ENCODE assay signal across 26 cellular contexts in the genomic region with DNA sequence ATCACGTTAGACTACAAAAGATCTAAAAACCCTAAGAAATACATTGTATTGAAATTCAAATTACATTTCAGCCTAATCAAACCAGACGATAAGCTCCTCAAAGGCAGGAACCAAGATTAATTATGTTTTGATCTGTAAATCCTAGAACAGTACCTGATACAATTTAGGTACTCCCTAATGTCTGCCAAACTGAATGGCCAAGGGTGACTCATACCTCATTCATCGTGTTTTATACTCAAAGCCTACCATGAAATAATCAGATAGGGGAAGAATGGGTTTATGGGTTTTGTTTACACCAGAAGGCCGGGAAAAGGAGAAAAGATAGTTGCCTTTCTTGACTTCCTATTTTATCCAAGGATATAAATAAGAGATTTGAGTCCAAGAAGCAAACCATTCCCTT. TPM values are rescaled to one million over a fixed set of nuclear protein-coding genes. Genes with fewer than 3 reads are reported as not detected.
DNase-seq lines count a peak whose midpoint lies in the region; ATAC-seq and TF ChIP-seq lines count a peak whose summit lies in the region.
"Had no signal": no experiment of that assay in that cellular context is flagged by ENCODE, and none has a peak within 500 bp of the region (broad histone marks: within the 10 kb centered on the region; RNA-seq: fewer than 3 reads in every experiment).

No MANE protein-coding gene starts in this region.

- no peaks in the 10 kb centered on the region for H3K4me1 Mint-ChIP-seq in activated CD8-positive, alpha-beta T cell treated with anti-CD3 and anti-CD28 coated beads, Interleukin-2, amount 10 ng/mL, durations not matched to agents 7 days and 5 days (ENCODE audit: low read depth)
- H3K4me1 Mint-ChIP-seq in activated CD8-positive, alpha-beta T cell treated with anti-CD3 and anti-CD28 coated beads for 36 hours (ENCODE audit: low read depth) = no peaks in the 10 kb centered on the region
- H3K4me1 Mint-ChIP-seq: nephron progenitor cell had no signal

- peak overlapping the region; percentile 19 for H3K27ac Mint-ChIP-seq in activated CD8-positive, alpha-beta T cell treated with anti-CD3 and anti-CD28 coated beads, Interleukin-2, amount 10 ng/mL, durations not matched to agents 7 days and 5 days
- no peak overlapping the region for H3K27ac Mint-ChIP-seq in activated CD8-positive, alpha-beta T cell treated with anti-CD3 and anti-CD28 coated beads for 36 hours
- H3K27ac Mint-ChIP-seq: activated CD4-positive, alpha-beta T cell treated with anti-CD3 and anti-CD28 coated beads, Interleukin-2, amount 10 ng/mL, durations not matched to agents 24 days and 14 days; B cell; nephron progenitor cell; stimulated activated naive B cell treated with anti-CD40 and anti-IgM and Interleukin-4, amounts not matched to agents 10 μg/mL and 1 μg/mL and 100 μg/mL, for 72 hours; T-helper 2 cell treated with Interferon-gamma antibody and Interleukin-4, amounts not matched to agents 5 μg/mL and 100 μg/mL, for 36 hours had no signal

- TF ChIP-seq CTCF in activated CD8-positive, alpha-beta T cell treated with anti-CD3 and anti-CD28 coated beads for 36 hours (IDR thresholded peaks at IDR 0.05) = no peak
- no peak for TF ChIP-seq CTCF in RWPE1 (conservative IDR thresholded peaks at IDR 0.05; ENCODE audit: low read depth)

- intact Hi-C loops in activated CD8-positive, alpha-beta T cell treated with anti-CD3 and anti-CD28 coated beads for 36 hours (cut with micrococcal nuclease) = no loop called here

- H3K27ac ChIP-seq in RWPE1 = no peak overlapping the region
- H3K27ac ChIP-seq: hepatocyte, pancreas, right atrium auricular region had no signal

- H3K9me3 Mint-ChIP-seq in activated CD8-positive, alpha-beta T cell treated with anti-CD3 and anti-CD28 coated beads, Interleukin-2, amount 10 ng/mL, durations not matched to agents 7 days and 5 days (ENCODE audit: insufficient read depth) = no peaks in the 10 kb centered on the region
- H3K9me3 Mint-ChIP-seq in activated CD8-positive, alpha-beta T cell treated with anti-CD3 and anti-CD28 coated beads for 36 hours = no peaks in the 10 kb centered on the region
- H3K9me3 Mint-ChIP-seq: activated CD4-positive, alpha-beta T cell treated with anti-CD3 and anti-CD28 coated beads, Interleukin-2, amount 10 ng/mL, durations not matched to agents 24 days and 14 days; nephron progenitor cell; stimulated activated naive B cell treated with anti-CD40 and anti-IgM and Interleukin-4, amounts not matched to agents 10 μg/mL and 1 μg/mL and 100 μg/mL, for 72 hours; T-helper 2 cell treated with Interferon-gamma antibody and Interleukin-4, amounts not matched to agents 5 μg/mL and 100 μg/mL, for 36 hours had no signal

- in situ Hi-C loops in KBM-7 (cut with MboI; ENCODE audit: low pct_unique_long_range_greater_than_20kb, low sequenced_read_pairs) = no loop called here

- H3K27me3 Mint-ChIP-seq in activated CD8-positive, alpha-beta T cell treated with anti-CD3 and anti-CD28 coated beads, Interleukin-2, amount 10 ng/mL, durations not matched to agents 7 days and 5 days (ENCODE audit: low read depth) = no peaks in the 10 kb centered on the region
- H3K27me3 Mint-ChIP-seq in activated CD8-positive, alpha-beta T cell treated with anti-CD3 and anti-CD28 coated beads for 36 hours = no peaks in the 10 kb centered on the region
- H3K27me3 Mint-ChIP-seq: activated CD4-positive, alpha-beta T cell treated with anti-CD3 and anti-CD28 coated beads, Interleukin-2, amount 10 ng/mL, durations not matched to agents 24 days and 14 days; B cell; stimulated activated naive B cell treated with anti-CD40 and anti-IgM and Interleukin-4, amounts not matched to agents 10 μg/mL and 1 μg/mL and 100 μg/mL, for 72 hours had no signal

- H3K4me3 Mint-ChIP-seq in activated CD8-positive, alpha-beta T cell treated with anti-CD3 and anti-CD28 coated beads, Interleukin-2, amount 10 ng/mL, durations not matched to agents 7 days and 5 days = no peak overlapping the region
- H3K4me3 Mint-ChIP-seq in activated CD8-positive, alpha-beta T cell treated with anti-CD3 and anti-CD28 coated beads for 36 hours = no peak overlapping the region
- H3K4me3 Mint-ChIP-seq: activated CD4-positive, alpha-beta T cell treated with anti-CD3 and anti-CD28 coated beads, Interleukin-2, amount 10 ng/mL, durations not matched to agents 24 days and 14 days; B cell; nephron progenitor cell; stimulated activated naive B cell treated with anti-CD40 and anti-IgM and Interleukin-4, amounts not matched to agents 10 μg/mL and 1 μg/mL and 100 μg/mL, for 72 hours; T-helper 2 cell treated with Interferon-gamma antibody and Interleukin-4, amounts not matched to agents 5 μg/mL and 100 μg/mL, for 36 hours had no signal

- no peak for DNase-seq in activated CD8-positive, alpha-beta T cell treated with anti-CD3 and anti-CD28 coated beads, Interleukin-2, amount 10 ng/mL, durations not matched to agents 7 days and 5 days
- no peak for DNase-seq in activated CD8-positive, alpha-beta T cell treated with anti-CD3 and anti-CD28 coated beads for 36 hours
- DNase-seq in RWPE1 (ENCODE audit: low spot score) = peak; percentile 39
- DNase-seq in dermis blood vessel endothelial cell = peak; percentile 10
- DNase-seq in renal cortical epithelial cell (ENCODE audit: low read depth) = peak; percentile 48
- no peak for DNase-seq in mucosa of gallbladder (ENCODE audit: low spot score)
- no peak for DNase-seq in KBM-7
- no peak for DNase-seq in medulla oblongata (ENCODE audit: extremely low spot score)
- DNase-seq: activated CD4-positive, alpha-beta T cell treated with anti-CD3 and anti-CD28 coated beads, Interleukin-2, amount 10 ng/mL, durations not matched to agents 24 days and 14 days; activated naive CD4-positive, alpha-beta T cell treated with anti-CD3 and anti-CD28 coated beads, Interleukin-2, amount 50 U/mL, for 16 hours; anterior cingulate cortex; effector CD4-positive, alpha-beta T cell; erythroblast; GF-D8; H7; NCI-H1694; NCI-H69; nephron progenitor cell; pancreas; RPMI8226; stimulated activated CD4-positive, alpha-beta T cell treated with anti-CD3 and anti-CD28 coated beads, Interleukin-4, amount 100 ng/mL, for 24 hours; stimulated activated naive B cell treated with anti-CD40 and anti-IgM and Interleukin-4, amounts not matched to agents 10 μg/mL and 1 μg/mL and 100 μg/mL, for 72 hours had no signal

- H3K36me3 Mint-ChIP-seq in activated CD8-positive, alpha-beta T cell treated with anti-CD3 and anti-CD28 coated beads, Interleukin-2, amount 10 ng/mL, durations not matched to agents 7 days and 5 days (ENCODE audit: low read depth) = peaks cover 70% of the 10 kb centered on the region
- H3K36me3 Mint-ChIP-seq in activated CD8-positive, alpha-beta T cell treated with anti-CD3 and anti-CD28 coated beads for 36 hours (ENCODE audit: low read depth) = peaks cover 42% of the 10 kb centered on the region

- CTCF ChIA-PET in activated CD8-positive, alpha-beta T cell treated with anti-CD3 and anti-CD28 coated beads, Interleukin-2, amount 10 ng/mL, durations not matched to agents 7 days and 5 days (lab: Charles Lee) = interaction anchor here (0.7 kb wide), 1 partner anchor 76 kb away, joined by 3 read pairs; no protein-coding TSS in a partner anchor
- CTCF ChIA-PET in activated CD8-positive, alpha-beta T cell treated with anti-CD3 and anti-CD28 coated beads for 36 hours (lab: Charles Lee) = no interaction called here
- CTCF ChIA-PET in RWPE1 (lab: Yijun Ruan, JAX) = no interaction called here

- POLR2A ChIA-PET in activated CD8-positive, alpha-beta T cell treated with anti-CD3 and anti-CD28 coated beads, Interleukin-2, amount 10 ng/mL, durations not matched to agents 7 days and 5 days (lab: Charles Lee) = interaction anchor here (0.6 kb wide), 1 partner anchor 96 kb away, joined by 4 read pairs; no protein-coding TSS in a partner anchor
- POLR2A ChIA-PET in activated CD8-positive, alpha-beta T cell treated with anti-CD3 and anti-CD28 coated beads for 36 hours (lab: Charles Lee) = no interaction called here
- POLR2A ChIA-PET in RWPE1 (lab: Yijun Ruan, JAX; ENCODE audit: low non-redundant PET) = no interaction called here

- ATAC-seq in activated CD8-positive, alpha-beta T cell treated with anti-CD3 and anti-CD28 coated beads, Interleukin-2, amount 10 ng/mL, durations not matched to agents 7 days and 5 days = no peak
- ATAC-seq in activated CD8-positive, alpha-beta T cell treated with anti-CD3 and anti-CD28 coated beads for 36 hours = no peak
- ATAC-seq: pancreas; stimulated activated naive B cell treated with anti-CD40 and anti-IgM and Interleukin-4, amounts not matched to agents 10 μg/mL and 1 μg/mL and 100 μg/mL, for 72 hours had no signal

RNA-seq across cellular contexts. Expression of gene MMD, which starts 19.3 kb away (rescaled TPM):
- total RNA-seq in activated CD8-positive, alpha-beta T cell treated with anti-CD3 and anti-CD28 coated beads, Interleukin-2, amount 10 ng/mL, durations not matched to agents 7 days and 5 days = 10 to 100 TPM; 39.4 to 41.3 TPM
- total RNA-seq in activated CD8-positive, alpha-beta T cell treated with anti-CD3 and anti-CD28 coated beads for 36 hours = 10 to 100 TPM; 27.0 to 39.3 TPM
- total RNA-seq in dermis blood vessel endothelial cell = 11.8 and 16.2 TPM in 2 replicates
- total RNA-seq in renal cortical epithelial cell = 33.1 and 57.5 TPM in 2 replicates
- total RNA-seq in mucosa of gallbladder = 16.8 TPM

Comparison
In these comparisons a context has a peak if more than half of its experiments do, and no peak if none do; other contexts are left out.
1. DNase-seq: peak in RWPE1 (single experiment), dermis blood vessel endothelial cell (single experiment) and renal cortical epithelial cell (single experiment); none in activated CD8-positive, alpha-beta T cell treated with anti-CD3 and anti-CD28 coated beads, Interleukin-2, amount 10 ng/mL, durations not matched to agents 7 days and 5 days (single experiment), activated CD8-positive, alpha-beta T cell treated with anti-CD3 and anti-CD28 coated beads for 36 hours (single experiment), mucosa of gallbladder (single experiment), KBM-7 (single experiment) and medulla oblongata (single experiment).